24 cellular contexts compared by ENCODE assay signal in the genomic region with DNA sequence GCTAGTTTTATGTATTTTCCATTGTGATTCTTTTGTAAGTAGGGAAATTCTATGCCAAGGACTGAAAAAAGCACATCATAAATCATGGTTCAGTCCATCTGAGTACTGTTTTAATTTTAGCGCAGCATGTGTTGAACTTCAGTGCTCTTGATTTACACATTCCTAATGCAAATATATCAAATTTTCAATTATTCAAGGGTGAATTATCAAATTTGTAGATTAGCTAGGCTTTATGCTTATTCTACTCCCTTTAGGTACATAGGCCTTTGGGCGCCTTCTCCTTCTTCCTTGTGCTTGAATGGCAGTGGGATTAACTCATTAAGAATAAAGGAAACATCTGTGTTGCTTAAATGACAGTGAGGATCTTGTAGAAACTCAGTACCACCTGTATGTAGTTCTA.
"Had no signal": no experiment of that assay in that cellular context is flagged by ENCODE, and none has a peak within 500 bp of the region (broad histone marks: within the 10 kb centered on the region; RNA-seq: fewer than 3 reads in every experiment).

No MANE protein-coding gene starts in this region.

- H3K4me1 ChIP-seq: parathyroid adenoma, spleen had no signal

- ATAC-seq: left cardiac atrium; left ventricle myocardium superior; naive thymus-derived CD4-positive, alpha-beta T cell; sciatic nerve had no signal

- DNase-seq: dorsolateral prefrontal cortex; effector memory CD4-positive, alpha-beta T cell; esophagus squamous epithelium; foreskin fibroblast; immature natural killer cell; left cardiac atrium; left ventricle myocardium superior; naive thymus-derived CD4-positive, alpha-beta T cell; nephron progenitor cell; spleen; stimulated activated CD4-positive, alpha-beta T cell treated with anti-CD3 and anti-CD28 coated beads, Interleukin-15, amount 100 ng/mL, for 24 hours; stimulated activated CD4-positive, alpha-beta T cell treated with anti-CD3 and anti-CD28 coated beads, Interleukin-1b, Interleukin-23, amount 100 ng/mL, for 48 hours; stimulated activated CD4-positive, alpha-beta T cell treated with anti-CD3 and anti-CD28 coated beads, Interleukin-4, amount 100 ng/mL, for 24 hours; stimulated activated naive CD4-positive, alpha-beta T cell; stomach; substantia nigra; transverse colon had no signal

- H3K36me3 ChIP-seq: esophagus squamous epithelium, spleen, stomach, thoracic aorta, transverse colon had no signal

- H2AFZ ChIP-seq: parathyroid adenoma had no signal

- H3K9ac ChIP-seq: parathyroid adenoma had no signal

- H3K79me2 ChIP-seq: parathyroid adenoma had no signal

- H3K9me3 ChIP-seq: esophagus squamous epithelium, spleen, stomach, thoracic aorta, transverse colon had no signal

- H3K27ac ChIP-seq: coronary artery, dorsolateral prefrontal cortex, esophagus squamous epithelium, parathyroid adenoma, spleen, stomach, thoracic aorta, transverse colon had no signal

- FAIRE-seq: endometrium, keratinocyte had no signal

- H3K27me3 ChIP-seq: dorsolateral prefrontal cortex, esophagus squamous epithelium, spleen, stomach, transverse colon had no signal

- H3K4me3 ChIP-seq: coronary artery, dorsolateral prefrontal cortex, esophagus squamous epithelium, lung, spleen, stomach, thoracic aorta, transverse colon had no signal
